ENCODE assay signal across 1 cellular context in the genomic region with DNA sequence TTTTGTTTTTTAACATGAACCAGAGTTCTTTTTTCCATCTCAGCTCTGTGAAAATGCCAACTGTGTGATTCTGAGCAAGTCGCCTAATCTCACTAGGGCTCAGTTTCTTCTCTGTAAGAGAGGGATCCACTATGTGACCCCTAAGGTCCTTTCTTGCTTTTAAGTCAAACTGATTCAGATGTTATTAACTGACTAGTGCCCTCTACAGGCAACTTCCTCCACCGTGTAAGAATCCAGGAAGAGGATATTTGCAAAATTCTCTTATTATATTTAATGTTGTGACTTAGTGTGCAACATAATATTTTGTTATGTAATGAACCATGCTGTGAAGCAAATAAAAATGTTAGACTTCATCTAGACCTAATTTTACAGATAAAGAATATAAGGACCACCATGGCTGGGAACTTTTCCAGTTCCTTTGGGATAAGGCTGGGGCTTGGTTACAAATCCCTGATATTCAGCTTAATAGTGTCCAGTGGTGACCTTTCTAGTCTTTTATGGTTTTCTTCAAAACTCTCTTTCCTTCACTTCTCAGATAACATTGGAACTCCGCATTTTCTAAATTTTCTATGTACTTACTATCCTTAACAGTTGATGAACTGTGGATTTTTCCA.
TF ChIP-seq lines count a peak whose summit lies in the region.

No MANE protein-coding gene starts in this region.

TF ChIP-seq in H1, 55 proteins besides CTCF, POLR2A, EP300 and RAD21 (continued from another document):
- TF ChIP-seq FOSL1 (IDR thresholded peaks at IDR 0.05; ENCODE audit: insufficient read depth, low read depth, low read length) (no peak), BACH1 (IDR thresholded peaks at IDR 0.05; ENCODE audit: low read length) (no peak), PHF8 (conservative IDR thresholded peaks at IDR 0.05; ENCODE audit: low read depth, low read length) (no peak), SIN3A (conservative IDR thresholded peaks at IDR 0.05 in 1 of 2, IDR thresholded peaks at IDR 0.05 in 1 of 2; ENCODE audit: low read depth in 1 of 2, low read length in 2 of 2) (no peak), SIRT6 (IDR thresholded peaks at IDR 0.05; ENCODE audit: low read length) (no peak), HDAC2 (IDR thresholded peaks at IDR 0.05; ENCODE audit: borderline replicate concordance in 1 of 2, low read depth in 2 of 2, low read length in 2 of 2) (no peak), GABPA (IDR thresholded peaks at IDR 0.05; ENCODE audit: borderline replicate concordance, insufficient read depth, low read length) (no peak), KDM5A (IDR thresholded peaks at IDR 0.05; ENCODE audit: low read length) (no peak)
- TF ChIP-seq, protein P1, sequence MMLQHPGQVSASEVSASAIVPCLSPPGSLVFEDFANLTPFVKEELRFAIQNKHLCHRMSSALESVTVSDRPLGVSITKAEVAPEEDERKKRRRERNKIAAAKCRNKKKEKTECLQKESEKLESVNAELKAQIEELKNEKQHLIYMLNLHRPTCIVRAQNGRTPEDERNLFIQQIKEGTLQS (IDR thresholded peaks at IDR 0.05; ENCODE audit: insufficient read depth, low read depth, low read length): no peak
